Comparison of ENCODE assay signal across 12 cellular contexts in the genomic region with DNA sequence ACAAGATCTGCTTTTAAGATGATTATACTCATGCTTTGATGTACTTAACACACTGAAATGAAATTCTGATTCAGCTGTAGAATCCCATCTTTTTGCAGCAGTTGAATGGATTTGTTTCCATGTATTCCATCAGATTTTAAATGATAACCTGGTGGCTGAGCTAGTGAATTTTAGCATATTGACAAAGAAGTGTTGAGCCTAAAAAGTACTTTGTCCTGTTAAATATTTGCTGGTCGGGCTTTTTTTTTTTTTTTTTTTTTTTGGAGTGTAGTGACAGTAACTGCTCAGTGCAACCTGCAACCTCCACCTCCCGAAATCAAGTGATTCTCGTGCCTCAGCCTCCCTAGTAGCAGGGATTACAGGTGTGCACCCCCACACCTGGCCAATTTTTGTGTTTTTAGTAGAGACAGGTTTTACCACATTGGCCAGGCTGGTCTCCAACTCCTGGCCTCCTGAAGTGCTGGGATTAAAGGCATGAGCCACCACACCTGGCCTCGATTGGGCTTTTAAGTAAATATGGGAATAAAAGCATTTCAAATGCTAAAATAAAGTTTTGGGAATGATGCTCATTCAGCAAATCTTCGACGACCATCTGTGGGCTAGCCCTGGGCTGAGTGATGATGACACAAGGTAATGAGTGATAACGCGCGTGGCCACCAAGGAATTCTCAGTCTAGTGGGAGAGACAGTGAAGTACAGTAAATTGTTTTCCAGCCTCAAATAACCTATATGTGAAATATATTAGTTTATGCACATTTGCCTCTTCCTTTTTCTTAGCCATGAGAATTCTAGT. TPM values are rescaled to one million over a fixed set of nuclear protein-coding genes. Genes with fewer than 3 reads are reported as not detected.
DNase-seq lines count a peak whose midpoint lies in the region; ATAC-seq and TF ChIP-seq lines count a peak whose summit lies in the region.
"Had no signal": no experiment of that assay in that cellular context is flagged by ENCODE, and none has a peak within 500 bp of the region (broad histone marks: within the 10 kb centered on the region; RNA-seq: fewer than 3 reads in every experiment).

No MANE protein-coding gene starts in this region.

- no peaks in the 10 kb centered on the region; the same call in none of the 2 replicates for H4K20me1 ChIP-seq in KMS-11 (ENCODE audit: insufficient read depth)

- POLR2A ChIA-PET in CD4-positive, alpha-beta memory T cell (lab: Charles Lee; ENCODE audit: partially characterized antibody), result interaction anchor here (3.4 kb wide), 1 partner anchor 66 kb away, joined by 31 read pairs; the partner anchor contains the start of gene RPRD1A
- POLR2A ChIA-PET in MCF 10A (lab: Yijun Ruan, JAX), result interaction anchor here (0.6 to 4.3 kb wide), 3 partner anchors 9 to 56 kb away, joined by 3 to 36 read pairs (median 10); partner anchors contain the start of gene MOCOS

- CTCF ChIA-PET in CD4-positive, alpha-beta memory T cell (lab: Charles Lee; ENCODE audit: partially characterized antibody), result no interaction called here
- CTCF ChIA-PET in MCF 10A (lab: Yijun Ruan, JAX), result interaction anchor here (0.6 kb wide), 1 partner anchor 62 kb away, joined by 3 read pairs; no protein-coding TSS in a partner anchor

- intact Hi-C loops in CD4-positive, alpha-beta memory T cell (cut with micrococcal nuclease), result loop anchor here (10.0 kb wide), 1 partner anchor 1157 kb away; no protein-coding TSS in a partner anchor
- intact Hi-C loops in MCF 10A (cut with micrococcal nuclease), result no loop called here

- no peak overlapping the region for H3K27ac ChIP-seq in CD4-positive, alpha-beta memory T cell (ENCODE audit: low read depth, low read length)
- H3K27ac ChIP-seq in KMS-11, result no peak overlapping the region
- H3K27ac ChIP-seq: testis had no signal

- DNase-seq in CD4-positive, alpha-beta memory T cell, result no peak
- no peak for DNase-seq in MCF 10A (ENCODE audit: unreplicated experiment)
- no peak for DNase-seq in natural killer cell treated with Interleukin-12 subunit alpha and Interleukin-12 subunit beta and Interleukin-15 and Interleukin-18, amount 100 ng/mL, for 72 hours (ENCODE audit: low spot score)
- DNase-seq in putamen (ENCODE audit: low spot score), result no peak
- DNase-seq in NCI-H69 (lab: John Stamatoyannopoulos, UW), result no peak
- DNase-seq: DMS 273 treated with DMSO at 0.1 percent for 48 hours; hippocampal formation; stimulated activated CD4-positive, alpha-beta T cell treated with anti-CD3 and anti-CD28 coated beads, Interleukin-2, amount 100 ng/mL, for 24 hours; testis had no signal

- no peak overlapping the region for H3K4me3 ChIP-seq in CD4-positive, alpha-beta memory T cell (ENCODE audit: low read length in 2 of 2)
- H3K4me3 ChIP-seq in KMS-11 (IDR thresholded peaks at IDR 0.05; ENCODE audit: insufficient read depth, low read depth, low read length), result no peak overlapping the region

- H3K36me3 ChIP-seq in CD4-positive, alpha-beta memory T cell (ENCODE audit: insufficient read depth, low read length), result peaks cover 4% of the 10 kb centered on the region
- 0 out of 2 replicates have a peak, but pooled peaks cover 4% of the 10 kb centered on the region for H3K36me3 ChIP-seq in KMS-11 (ENCODE audit: insufficient read depth)

- H3K27me3 Mint-ChIP-seq in CD4-positive, alpha-beta memory T cell, result no peaks in the 10 kb centered on the region
- H3K27me3 Mint-ChIP-seq in MCF 10A (ENCODE audit: insufficient read depth, unreplicated experiment), result no peaks in the 10 kb centered on the region
- H3K27me3 Mint-ChIP-seq in natural killer cell treated with Interleukin-12 subunit alpha and Interleukin-12 subunit beta and Interleukin-15 and Interleukin-18, amount 100 ng/mL, for 72 hours, result no peaks in the 10 kb centered on the region

- no TSS peak for BruUV-seq in MCF 10A (replicated peaks; lab: Mats Ljungman, UMichigan)

- H3K27ac Mint-ChIP-seq in CD4-positive, alpha-beta memory T cell, result peak overlapping the region in 2 of 7 donors; percentile 18 to 84
- no peak overlapping the region for H3K27ac Mint-ChIP-seq in MCF 10A (ENCODE audit: low read depth, unreplicated experiment)
- no peak overlapping the region for H3K27ac Mint-ChIP-seq in natural killer cell treated with Interleukin-12 subunit alpha and Interleukin-12 subunit beta and Interleukin-15 and Interleukin-18, amount 100 ng/mL, for 72 hours

- ATAC-seq in natural killer cell treated with Interleukin-12 subunit alpha and Interleukin-12 subunit beta and Interleukin-15 and Interleukin-18, amount 100 ng/mL, for 72 hours, result no peak
- ATAC-seq in HG02571 (IDR thresholded peaks at IDR 0.05; ENCODE audit: unreplicated experiment) (no peak), GM19324 (IDR thresholded peaks at IDR 0.05; ENCODE audit: low FRiP score, unreplicated experiment) (no peak)

- TF ChIP-seq CTCF in KMS-11 (conservative IDR thresholded peaks at IDR 0.05; ENCODE audit: low read depth, low read length) (no peak), MCF 10A (IDR thresholded peaks at IDR 0.05; ENCODE audit: unreplicated experiment) (no peak)

- peaks cover 78% of the 10 kb centered on the region for H3K79me2 ChIP-seq in KMS-11 (ENCODE audit: insufficient read depth, low read depth)

- H3K9ac ChIP-seq in KMS-11, result no peak overlapping the region

- peak overlapping the region; percentile 21; the same call in 1 of the 2 replicates for H3K4me2 ChIP-seq in KMS-11

- H3K4me1 Mint-ChIP-seq in CD4-positive, alpha-beta memory T cell, result peaks cover 39 to 78% (median 58%) of the 10 kb centered on the region in 4 donors
- H3K4me1 Mint-ChIP-seq in MCF 10A (ENCODE audit: insufficient read depth, unreplicated experiment), result peaks cover 37% of the 10 kb centered on the region
- peaks cover 34% of the 10 kb centered on the region in 2 donors for H3K4me1 Mint-ChIP-seq in natural killer cell treated with Interleukin-12 subunit alpha and Interleukin-12 subunit beta and Interleukin-15 and Interleukin-18, amount 100 ng/mL, for 72 hours (ENCODE audit: low read depth in 2 of 2)

- no peaks in the 10 kb centered on the region for H3K9me3 Mint-ChIP-seq in CD4-positive, alpha-beta memory T cell
- H3K9me3 Mint-ChIP-seq in MCF 10A (ENCODE audit: unreplicated experiment), result no peaks in the 10 kb centered on the region
- H3K9me3 Mint-ChIP-seq in natural killer cell treated with Interleukin-12 subunit alpha and Interleukin-12 subunit beta and Interleukin-15 and Interleukin-18, amount 100 ng/mL, for 72 hours, result no peaks in the 10 kb centered on the region

- H3K9me3 ChIP-seq in CD4-positive, alpha-beta memory T cell (ENCODE audit: control insufficient read depth in 1 of 2, low read length in 2 of 2), result no peaks in the 10 kb centered on the region
- H3K9me3 ChIP-seq: testis had no signal

- no peaks in the 10 kb centered on the region for H3K27me3 ChIP-seq in CD4-positive, alpha-beta memory T cell (ENCODE audit: insufficient read depth, low read length)
- H3K27me3 ChIP-seq in KMS-11 (ENCODE audit: insufficient read depth, low read depth), result no peaks in the 10 kb centered on the region
- H3K27me3 ChIP-seq: testis had no signal

- peak overlapping the region; percentile 34 to 98 (median 97) for H3K4me3 Mint-ChIP-seq in CD4-positive, alpha-beta memory T cell
- H3K4me3 Mint-ChIP-seq in MCF 10A (ENCODE audit: unreplicated experiment), result peak overlapping the region; percentile 96
- peak overlapping the region; percentile 1 for H3K4me3 Mint-ChIP-seq in natural killer cell treated with Interleukin-12 subunit alpha and Interleukin-12 subunit beta and Interleukin-15 and Interleukin-18, amount 100 ng/mL, for 72 hours

- H3K36me3 Mint-ChIP-seq in CD4-positive, alpha-beta memory T cell, result peaks cover 11 to 44% of the 10 kb centered on the region in 2 donors
- peaks cover 38% of the 10 kb centered on the region for H3K36me3 Mint-ChIP-seq in MCF 10A (ENCODE audit: insufficient read depth, unreplicated experiment)
- no peaks in the 10 kb centered on the region for H3K36me3 Mint-ChIP-seq in natural killer cell treated with Interleukin-12 subunit alpha and Interleukin-12 subunit beta and Interleukin-15 and Interleukin-18, amount 100 ng/mL, for 72 hours

- no peak overlapping the region for H2AFZ ChIP-seq in KMS-11 (ENCODE audit: low read depth)

- peaks cover 47% of the 10 kb centered on the region for H3K4me1 ChIP-seq in CD4-positive, alpha-beta memory T cell (ENCODE audit: insufficient read depth, low read length)
- H3K4me1 ChIP-seq in KMS-11 (ENCODE audit: low read depth, poor library complexity, severe bottlenecking), result peaks cover 32% of the 10 kb centered on the region

RNA-seq across cellular contexts. Expression of gene ELP2, which starts 2.2 kb away (rescaled TPM):
- 100 to 1,000 TPM; 139 to 143 TPM for total RNA-seq in CD4-positive, alpha-beta memory T cell
- polyA plus RNA-seq in CD4-positive, alpha-beta memory T cell, result 10 to 100 TPM; 76.3 to 81.3 TPM
- 100 and 105 TPM in 2 replicates for total RNA-seq in MCF 10A (2022)
- 10 to 100 TPM; 72.3 to 92.9 TPM for total RNA-seq in natural killer cell treated with Interleukin-12 subunit alpha and Interleukin-12 subunit beta and Interleukin-15 and Interleukin-18, amount 100 ng/mL, for 72 hours

RNA-seq across cellular contexts. Expression of gene SLC39A6, which starts 2.7 kb away (rescaled TPM):
- total RNA-seq in CD4-positive, alpha-beta memory T cell, result 10 to 100 TPM; 18.9 to 19.7 TPM
- polyA plus RNA-seq in CD4-positive, alpha-beta memory T cell, result 10 to 100 TPM; 35.4 to 41.8 TPM
- total RNA-seq in MCF 10A (2022), result 49.7 and 53.5 TPM in 2 replicates
- total RNA-seq in natural killer cell treated with Interleukin-12 subunit alpha and Interleukin-12 subunit beta and Interleukin-15 and Interleukin-18, amount 100 ng/mL, for 72 hours, result 10 to 100 TPM; 34.7 to 36.1 TPM

RNA-seq across cellular contexts. Expression of gene MOCOS, which starts 55.4 kb away (rescaled TPM):
- total RNA-seq in CD4-positive, alpha-beta memory T cell, result under 1 TPM in 1 of 2 experiments, not detected in 1; 0.12 TPM
- under 1 TPM in 1 of 2 donors, not detected in 1; 0.06 TPM for polyA plus RNA-seq in CD4-positive, alpha-beta memory T cell
- total RNA-seq in MCF 10A (2022), result 69.1 and 81.1 TPM in 2 replicates
- under 1 TPM in 1 of 2 donors, not detected in 1; 0.24 TPM for total RNA-seq in natural killer cell treated with Interleukin-12 subunit alpha and Interleukin-12 subunit beta and Interleukin-15 and Interleukin-18, amount 100 ng/mL, for 72 hours

Comparison
In these comparisons a context has a peak if more than half of its experiments do, and no peak if none do; other contexts are left out.
1. H3K4me3 Mint-ChIP-seq: peak in every context shown above with its lines; median percentile 97 in CD4-positive, alpha-beta memory T cell; 96 in MCF 10A; 1 in natural killer cell treated with Interleukin-12 subunit alpha and Interleukin-12 subunit beta and Interleukin-15 and Interleukin-18, amount 100 ng/mL, for 72 hours.
2. RNA of gene MOCOS, which starts 55.4 kb away (total RNA-seq): 69.1 to 81.1 TPM in MCF 10A; 0.24 TPM in natural killer cell treated with Interleukin-12 subunit alpha and Interleukin-12 subunit beta and Interleukin-15 and Interleukin-18, amount 100 ng/mL, for 72 hours and 0.12 TPM in CD4-positive, alpha-beta memory T cell; every median in the first group is over 10 times any median in the second.